In the genomic region with DNA sequence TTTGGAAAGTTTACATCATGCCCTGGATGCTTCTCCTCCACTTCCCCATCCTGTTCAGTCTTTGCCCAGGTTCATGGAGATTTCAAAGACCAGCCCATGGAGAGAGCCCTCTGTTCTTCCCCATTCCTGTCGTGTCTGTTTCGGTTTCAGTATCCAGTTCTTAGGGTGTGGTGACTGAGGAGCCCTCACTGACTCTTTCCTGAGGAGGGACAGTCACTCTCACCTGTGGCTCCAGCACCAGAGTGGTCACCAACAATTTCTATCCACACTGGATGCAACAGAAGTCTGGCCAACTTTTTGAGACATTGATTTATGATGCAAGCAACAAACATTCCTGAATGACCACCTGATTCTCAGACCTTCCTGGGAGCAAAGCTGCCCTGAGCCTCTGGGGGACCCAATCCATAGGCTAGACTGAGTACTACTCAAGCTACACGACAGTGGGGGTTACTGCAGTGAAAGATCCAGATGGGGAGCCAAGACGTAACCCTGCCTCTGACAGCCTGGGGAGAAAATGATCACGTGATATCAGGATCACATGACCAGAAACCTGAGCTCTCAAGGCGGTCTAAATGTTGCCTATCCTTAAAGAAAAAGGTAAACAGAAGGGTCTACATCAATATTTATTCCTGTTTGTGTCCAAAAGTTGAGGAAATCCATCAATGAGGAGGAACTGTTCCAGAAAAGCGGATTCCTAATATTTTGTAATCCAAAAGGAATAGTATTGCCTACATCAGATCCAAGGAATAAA, we compare ENCODE assay signal across 1 cellular context.
TF ChIP-seq lines count a peak whose summit lies in the region.

No MANE protein-coding gene starts in this region.

TF ChIP-seq in HepG2, 621 proteins besides CTCF, POLR2A, EP300 and RAD21 (continued from another document):
- TF ChIP-seq, protein P1, sequence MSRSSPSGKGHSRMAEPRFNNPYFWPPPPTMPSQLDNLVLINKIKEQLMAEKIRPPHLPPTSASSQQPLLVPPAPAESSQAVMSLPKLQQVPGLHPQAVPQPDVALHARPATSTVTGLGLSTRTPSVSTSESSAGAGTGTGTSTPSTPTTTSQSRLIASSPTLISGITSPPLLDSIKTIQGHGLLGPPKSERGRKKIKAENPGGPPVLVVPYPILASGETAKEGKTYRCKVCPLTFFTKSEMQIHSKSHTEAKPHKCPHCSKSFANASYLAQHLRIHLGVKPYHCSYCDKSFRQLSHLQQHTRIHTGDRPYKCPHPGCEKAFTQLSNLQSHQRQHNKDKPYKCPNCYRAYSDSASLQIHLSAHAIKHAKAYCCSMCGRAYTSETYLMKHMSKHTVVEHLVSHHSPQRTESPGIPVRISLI (CRISPR knock-in tag; IDR thresholded peaks at IDR 0.05; ENCODE audit: borderline replicate concordance): no peak
- TF ChIP-seq REL (CRISPR knock-in tag; conservative IDR thresholded peaks at IDR 0.05) (no peak), ZNF790 (CRISPR knock-in tag; IDR thresholded peaks at IDR 0.05; ENCODE audit: borderline replicate concordance) (no peak), KAT8 (CRISPR knock-in tag; IDR thresholded peaks at IDR 0.05) (0 out of 2 replicates have a peak, but pooled peaks have one; percentile 41), ZNF3 (CRISPR knock-in tag; IDR thresholded peaks at IDR 0.05) (no peak), ZZZ3 (CRISPR knock-in tag; IDR thresholded peaks at IDR 0.05; ENCODE audit: borderline replicate concordance) (no peak), SMARCE1 (IDR thresholded peaks at IDR 0.05; ENCODE audit: borderline replicate concordance) (no peak), SIX4 (CRISPR knock-in tag; IDR thresholded peaks at IDR 0.05) (peak; percentile 35; the same call in 1 of the 2 replicates), ZNF263 (CRISPR knock-in tag; IDR thresholded peaks at IDR 0.05) (no peak), GATAD1 (CRISPR knock-in tag; IDR thresholded peaks at IDR 0.05) (peak; percentile 51; the same call in 1 of the 2 replicates), ZNF264 (CRISPR knock-in tag; IDR thresholded peaks at IDR 0.05) (no peak), PITX1 (CRISPR knock-in tag; IDR thresholded peaks at IDR 0.05) (no peak), ZNF337 (CRISPR knock-in tag; IDR thresholded peaks at IDR 0.05; ENCODE audit: borderline replicate concordance, low read depth) (no peak), RAD51 (IDR thresholded peaks at IDR 0.05; ENCODE audit: borderline replicate concordance) (peak; percentile 96)
- TF ChIP-seq, protein P2, sequence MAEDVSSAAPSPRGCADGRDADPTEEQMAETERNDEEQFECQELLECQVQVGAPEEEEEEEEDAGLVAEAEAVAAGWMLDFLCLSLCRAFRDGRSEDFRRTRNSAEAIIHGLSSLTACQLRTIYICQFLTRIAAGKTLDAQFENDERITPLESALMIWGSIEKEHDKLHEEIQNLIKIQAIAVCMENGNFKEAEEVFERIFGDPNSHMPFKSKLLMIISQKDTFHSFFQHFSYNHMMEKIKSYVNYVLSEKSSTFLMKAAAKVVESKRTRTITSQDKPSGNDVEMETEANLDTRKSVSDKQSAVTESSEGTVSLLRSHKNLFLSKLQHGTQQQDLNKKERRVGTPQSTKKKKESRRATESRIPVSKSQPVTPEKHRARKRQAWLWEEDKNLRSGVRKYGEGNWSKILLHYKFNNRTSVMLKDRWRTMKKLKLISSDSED (CRISPR knock-in tag; IDR thresholded peaks at IDR 0.05): no peak
- TF ChIP-seq, protein P3, sequence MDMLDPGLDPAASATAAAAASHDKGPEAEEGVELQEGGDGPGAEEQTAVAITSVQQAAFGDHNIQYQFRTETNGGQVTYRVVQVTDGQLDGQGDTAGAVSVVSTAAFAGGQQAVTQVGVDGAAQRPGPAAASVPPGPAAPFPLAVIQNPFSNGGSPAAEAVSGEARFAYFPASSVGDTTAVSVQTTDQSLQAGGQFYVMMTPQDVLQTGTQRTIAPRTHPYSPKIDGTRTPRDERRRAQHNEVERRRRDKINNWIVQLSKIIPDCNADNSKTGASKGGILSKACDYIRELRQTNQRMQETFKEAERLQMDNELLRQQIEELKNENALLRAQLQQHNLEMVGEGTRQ (IDR thresholded peaks at IDR 0.05; ENCODE audit: low read depth, low read length): peak; percentile 95
- TF ChIP-seq, protein P3 (CRISPR knock-in tag; IDR thresholded peaks at IDR 0.05; ENCODE audit: borderline replicate concordance): peak; percentile 76; the same call in 1 of the 2 replicates
- TF ChIP-seq, protein P4, sequence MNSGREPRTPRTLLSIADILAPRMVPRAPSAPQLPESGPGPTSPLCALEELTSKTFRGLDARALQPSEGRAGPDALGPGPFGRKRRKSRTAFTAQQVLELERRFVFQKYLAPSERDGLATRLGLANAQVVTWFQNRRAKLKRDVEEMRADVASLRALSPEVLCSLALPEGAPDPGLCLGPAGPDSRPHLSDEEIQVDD (CRISPR knock-in tag; IDR thresholded peaks at IDR 0.05; ENCODE audit: borderline replicate concordance): no peak
TF ChIP-seq in HepG2: peak in this region for 6.
